8 cellular contexts compared by ENCODE assay signal in genomic region chr12:56266634-56267442, GRCh38. TPM values are rescaled to one million over a fixed set of nuclear protein-coding genes. Genes with fewer than 3 reads are reported as not detected.
DNase-seq lines count a peak whose midpoint lies in the region; ATAC-seq and TF ChIP-seq lines count a peak whose summit lies in the region.

Gene COQ10A, plus strand, starts transcription at chr12:56266942. Its CDS starts 177 bp downstream, at chr12:56267119.

- peak within 1 kb of the TSS; percentile 93 to 97 for H3K27ac ChIP-seq in liver (ENCODE audit: low read depth in 1 of 2, low read length in 2 of 2)

- H3K36me3 ChIP-seq in liver (ENCODE audit: control insufficient read depth in 4 of 4, insufficient read depth in 3 of 4, low read depth in 1 of 4, low read length in 3 of 4) = peaks cover 0 to 11% (median 6%) of the 10 kb centered on the region in 4 donors

- ATAC-seq in GM19351 (IDR thresholded peaks at IDR 0.05; ENCODE audit: unreplicated experiment) (peak; percentile 88), HG03520 (IDR thresholded peaks at IDR 0.05; ENCODE audit: unreplicated experiment) (peak; percentile 85)

- H3K4me1 ChIP-seq in liver (ENCODE audit: control insufficient read depth in 4 of 4, insufficient read depth in 4 of 4, low read length in 3 of 4) = peaks cover 2 to 46% (median 32%) of the 10 kb centered on the region in 4 donors

- peak; percentile 49 for TF ChIP-seq CTCF in liver (IDR thresholded peaks at IDR 0.05; ENCODE audit: low read depth, low read length, missing input control)

- H3K9ac ChIP-seq in liver (ENCODE audit: low read depth in 1 of 2, low read length in 2 of 2) = peak within 1 kb of the TSS; percentile 56 to 83

- peak; percentile 83 for DNase-seq in CD1c-positive myeloid dendritic cell (ENCODE audit: extremely low spot score)
- DNase-seq in NCI-H748 treated with DMSO at 0.1 percent for 48 hours (lab: John Stamatoyannopoulos, UW) = peak; percentile 77
- peak; percentile 87 to 91 for DNase-seq in activated CD4-positive, alpha-beta T cell treated with anti-CD3 and anti-CD28 coated beads, Interleukin-2, amount 50 U/mL, for 48 hours
- DNase-seq in dermis microvascular lymphatic vessel endothelial cell (ENCODE audit: low read depth in 2 of 2) = peak; percentile 74 to 83
- peak; percentile 89 for DNase-seq in stimulated activated CD4-positive, alpha-beta T cell treated with anti-CD3 and anti-CD28 coated beads, Interleukin-4, amount 100 ng/mL, for 24 hours

- under 1% methylated on average over 71 of the region's 71 CpGs for WGBS in liver

- TF ChIP-seq RAD21 in liver (IDR thresholded peaks at IDR 0.05) = peak; percentile 49 to 65

- H3K9me3 ChIP-seq in liver (ENCODE audit: control insufficient read depth in 4 of 4, low read length in 3 of 4) = no peaks in the 10 kb centered on the region

- no peaks in the 10 kb centered on the region for H3K27me3 ChIP-seq in liver (ENCODE audit: control insufficient read depth in 4 of 4, insufficient read depth in 4 of 4, low read length in 3 of 4)

- peak within 1 kb of the TSS; percentile 79 to 91 (median 86) for H3K4me3 ChIP-seq in liver (ENCODE audit: low read depth in 1 of 3, low read length in 3 of 3)

TF ChIP-seq in liver, 16 proteins besides CTCF, POLR2A, EP300 and RAD21:
- TF ChIP-seq TAF1 (conservative IDR thresholded peaks at IDR 0.05) (no peak), NR2F2 (IDR thresholded peaks at IDR 0.05) (no peak), JUND (IDR thresholded peaks at IDR 0.05) (no peak), ZBTB33 (IDR thresholded peaks at IDR 0.05) (no peak), REST (IDR thresholded peaks at IDR 0.05) (peak; percentile 56), EGR1 (IDR thresholded peaks at IDR 0.05; ENCODE audit: low read depth in 2 of 2) (no peak), HNF4A (conservative IDR thresholded peaks at IDR 0.05) (peak in 1 of 2 donors; percentile 6), YY1 (IDR thresholded peaks at IDR 0.05) (peak; percentile 55), FOXA2 (IDR thresholded peaks at IDR 0.05) (no peak), ATF3 (IDR thresholded peaks at IDR 0.05) (no peak), FOXA1 (IDR thresholded peaks at IDR 0.05) (no peak), GABPA (IDR thresholded peaks at IDR 0.05 in 1 of 2, conservative IDR thresholded peaks at IDR 0.05 in 1 of 2) (peak in 1 of 2 donors; percentile 66), HNF4G (IDR thresholded peaks at IDR 0.05) (no peak), MAX (IDR thresholded peaks at IDR 0.05) (no peak), SP1 (IDR thresholded peaks at IDR 0.05) (peak; percentile 33), RXRA (IDR thresholded peaks at IDR 0.05) (peak; percentile 26 to 64)

RNA-seq across cellular contexts. Expression of gene COQ10A, which starts in this region (rescaled TPM):
- total RNA-seq in dermis microvascular lymphatic vessel endothelial cell (6.0 and 10.0 TPM in 2 replicates), liver (10 to 100 TPM in 1 of 2 donors, 1 to 10 TPM in 1; 3.2 to 40.7 TPM)
- polyA plus RNA-seq in liver = 10 to 100 TPM in 1 of 2 donors, 1 to 10 TPM in 1; 9.5 to 21.6 TPM

Comparison
In these comparisons a context has a peak if more than half of its experiments do, and no peak if none do; other contexts are left out.
1. Peak in every context shown above with its lines: DNase-seq, ATAC-seq, H3K4me3 ChIP-seq and H3K27ac ChIP-seq.